1 cellular context compared by ENCODE assay signal in the genomic region with DNA sequence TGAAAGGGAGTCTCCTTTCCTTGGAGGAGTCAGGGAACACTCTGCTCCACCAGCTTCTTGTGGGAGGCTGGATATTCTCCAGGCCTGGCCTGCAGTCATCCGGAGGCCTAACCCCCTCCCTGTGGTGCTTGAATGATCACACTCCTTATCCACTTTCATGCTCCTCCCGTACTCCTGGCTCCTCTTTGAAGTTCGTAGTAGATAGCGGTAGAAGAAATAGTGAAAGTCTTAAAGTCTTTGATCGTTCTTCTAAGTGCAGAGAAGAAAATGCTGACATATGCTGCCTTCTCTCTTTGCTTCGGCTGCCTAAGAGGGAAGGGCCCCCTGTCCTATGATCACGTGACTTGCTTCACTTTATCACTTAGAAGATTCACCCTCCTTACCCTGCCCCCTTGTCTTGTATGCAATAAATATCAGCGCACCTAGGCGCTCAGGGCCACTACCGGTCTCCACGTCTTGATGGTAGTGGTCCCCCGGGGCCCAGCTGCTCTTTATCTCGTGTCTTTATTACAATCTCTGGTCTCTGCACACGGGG.
TF ChIP-seq lines count a peak whose summit lies in the region.

No MANE protein-coding gene starts in this region.

TF ChIP-seq in IMR-90, 13 proteins besides CTCF, POLR2A, EP300 and RAD21:
- TF ChIP-seq, protein P1, sequence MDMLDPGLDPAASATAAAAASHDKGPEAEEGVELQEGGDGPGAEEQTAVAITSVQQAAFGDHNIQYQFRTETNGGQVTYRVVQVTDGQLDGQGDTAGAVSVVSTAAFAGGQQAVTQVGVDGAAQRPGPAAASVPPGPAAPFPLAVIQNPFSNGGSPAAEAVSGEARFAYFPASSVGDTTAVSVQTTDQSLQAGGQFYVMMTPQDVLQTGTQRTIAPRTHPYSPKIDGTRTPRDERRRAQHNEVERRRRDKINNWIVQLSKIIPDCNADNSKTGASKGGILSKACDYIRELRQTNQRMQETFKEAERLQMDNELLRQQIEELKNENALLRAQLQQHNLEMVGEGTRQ (IDR thresholded peaks at IDR 0.05; ENCODE audit: low read depth, low read length), result 0 out of 2 replicates have a peak, but pooled peaks have one; percentile 13
